1 cellular context compared by ENCODE assay signal in genomic region chr6:140784573-140784972, GRCh38.
TF ChIP-seq lines count a peak whose summit lies in the region.

No MANE protein-coding gene starts in this region.

TF ChIP-seq in IMR-90, 13 proteins besides CTCF, POLR2A, EP300 and RAD21:
- TF ChIP-seq CHD1 (IDR thresholded peaks at IDR 0.05; ENCODE audit: low read depth, low read length) (no peak), MXI1 (IDR thresholded peaks at IDR 0.05; ENCODE audit: borderline replicate concordance, low read depth, low read length) (no peak), SMC3 (IDR thresholded peaks at IDR 0.05; ENCODE audit: low read depth, low read length) (no peak), RCOR1 (IDR thresholded peaks at IDR 0.05; ENCODE audit: insufficient replicate concordance, low read length) (no peak), CEBPB (IDR thresholded peaks at IDR 0.05; ENCODE audit: low read depth, low read length) (no peak), RFX5 (IDR thresholded peaks at IDR 0.05; ENCODE audit: low read depth, low read length) (no peak), NFE2L2 (IDR thresholded peaks at IDR 0.05; ENCODE audit: low read depth, low read length) (no peak), USF2 (IDR thresholded peaks at IDR 0.05; ENCODE audit: low read depth, low read length) (no peak), BHLHE40 (IDR thresholded peaks at IDR 0.05; ENCODE audit: low read depth, low read length) (no peak), MAFK (IDR thresholded peaks at IDR 0.05; ENCODE audit: low read depth, low read length) (no peak), FOS (IDR thresholded peaks at IDR 0.05; ENCODE audit: low read depth, low read length) (no peak), ELK1 (IDR thresholded peaks at IDR 0.05; ENCODE audit: borderline replicate concordance, low read depth, low read length) (no peak), MAZ (IDR thresholded peaks at IDR 0.05; ENCODE audit: borderline replicate concordance, low read depth, low read length) (no peak)
